Comparison of ENCODE assay signal across 20 cellular contexts in genomic region chr2:82656370-82656769, GRCh38.
DNase-seq lines count a peak whose midpoint lies in the region; ATAC-seq and TF ChIP-seq lines count a peak whose summit lies in the region.
"Had no signal": no experiment of that assay in that cellular context is flagged by ENCODE, and none has a peak within 500 bp of the region (broad histone marks: within the 10 kb centered on the region; RNA-seq: fewer than 3 reads in every experiment).

No MANE protein-coding gene starts in this region.

- in situ Hi-C loops in GM13977 (cut with MboI; ENCODE audit: low pct_unique_long_range_greater_than_20kb, low sequenced_read_pairs, unreplicated experiment), result no loop called here

- ATAC-seq in GM19328 (IDR thresholded peaks at IDR 0.05; ENCODE audit: unreplicated experiment), result no peak
- ATAC-seq: A549, GM12878 had no signal

- TF ChIP-seq CTCF in GM13977 (IDR thresholded peaks at IDR 0.05; ENCODE audit: extremely low read depth, insufficient read depth, missing control alignments), result no peak

- peak; percentile 51 for DNase-seq in NCI-H82 (lab: John Stamatoyannopoulos, UW)
- no peak for DNase-seq in NCI-H82 treated with DMSO at 0.1 percent for 48 hours (lab: John Stamatoyannopoulos, UW; ENCODE audit: unreplicated experiment)
- DNase-seq in amniotic epithelial cell (ENCODE audit: low read depth), result peak; percentile 5
- DNase-seq in renal cortical epithelial cell (ENCODE audit: low read depth), result peak; percentile 20
- DNase-seq in GM13977 (ENCODE audit: low spot score), result no peak
- DNase-seq: 8988T; ACHN; AML-193; BE2C; CD4-positive, alpha-beta T cell; CD8-positive, alpha-beta memory T cell; DMS 273 treated with DMSO at 0.1 percent for 48 hours; DMS79; EL; GDM1; GOT3; HCEC 1CT had no signal

Comparison
In these comparisons a context has a peak if more than half of its experiments do, and no peak if none do; other contexts are left out.
1. DNase-seq: peak in NCI-H82 (single experiment), amniotic epithelial cell (single experiment) and renal cortical epithelial cell (single experiment); none in NCI-H82 treated with DMSO at 0.1 percent for 48 hours (single experiment) and GM13977 (single experiment).